Comparison of ENCODE assay signal across 30 cellular contexts in genomic region chr13:61761690-61762089, GRCh38.
"Had no signal": no experiment of that assay in that cellular context is flagged by ENCODE, and none has a peak within 500 bp of the region (broad histone marks: within the 10 kb centered on the region; RNA-seq: fewer than 3 reads in every experiment).

No MANE protein-coding gene starts in this region.

- DNase-seq: activated B cell treated with CpG ODN at 0.5 μM for 24 hours; activated CD4-positive, alpha-beta memory T cell treated with anti-CD3 and anti-CD28 coated beads, Interleukin-2, amount 10 ng/mL, durations not matched to agents 7 days and 5 days; activated CD4-positive, alpha-beta T cell treated with anti-CD3 and anti-CD28 coated beads for 4 hours; activated CD4-positive, alpha-beta T cell treated with anti-CD3 and anti-CD28 coated beads, Interleukin-2, amount 10 ng/mL, durations not matched to agents 24 days and 14 days; activated CD4-positive, alpha-beta T cell treated with anti-CD3 and anti-CD28 coated beads, Interleukin-2, amount 50 U/mL, for 1 hour; activated CD4-positive, alpha-beta T cell treated with anti-CD3 and anti-CD28 coated beads, Interleukin-2, amount 50 U/mL, for 4 hours; activated CD4-positive, CD25-positive, alpha-beta regulatory T cell treated with anti-CD3 and anti-CD28 coated beads, Interleukin-2, amount 50 U/mL, for 72 hours; activated CD8-positive, alpha-beta memory T cell treated with anti-CD3 and anti-CD28 coated beads for 24 hours; activated CD8-positive, alpha-beta memory T cell treated with anti-CD3 and anti-CD28 coated beads, Interleukin-2, amount 10 ng/mL, durations not matched to agents 7 days and 5 days; activated CD8-positive, alpha-beta memory T cell treated with anti-CD3 and anti-CD28 coated beads, Interleukin-2, amount 50 U/mL, for 48 hours; activated CD8-positive, alpha-beta T cell treated with anti-CD3 and anti-CD28 coated beads, Interleukin-2, amount 10 ng/mL, durations not matched to agents 7 days and 5 days; activated effector memory CD4-positive, alpha-beta T cell treated with Interleukin-2 at 50 U/mL for 16 hours; activated gamma-delta T cell; activated naive CD4-positive, alpha-beta T cell treated with anti-CD3 and anti-CD28 coated beads, Interleukin-2, amount 10 ng/mL, durations not matched to agents 7 days and 5 days; activated naive CD4-positive, alpha-beta T cell treated with Interleukin-2 at 50 U/mL for 16 hours; activated naive CD8-positive, alpha-beta T cell treated with anti-CD3 and anti-CD28 coated beads, Interleukin-2, amount 10 ng/mL, durations not matched to agents 7 days and 5 days; activated naive CD8-positive, alpha-beta T cell treated with anti-CD3 and anti-CD28 coated beads, Interleukin-2, amount 50 U/mL, for 24 hours; activated T-cell treated with anti-CD3 and anti-CD28 coated beads, Interleukin-2, amount 50 U/mL, for 24 hours; activated T-cell treated with anti-CD3 and anti-CD28 coated beads, Interleukin-2, amount 50 U/mL, for 48 hours; amygdala; anterior cingulate cortex; caudate nucleus; cerebellar nuclear complex; T-helper 2 cell; T-helper 9 cell had no signal

- H3K4me1 ChIP-seq: ascending aorta had no signal

- H3K9me3 ChIP-seq: ascending aorta had no signal

- H3K27me3 ChIP-seq: ascending aorta, cardiac muscle cell had no signal

- ATAC-seq: activated CD8-positive, alpha-beta memory T cell treated with anti-CD3 and anti-CD28 coated beads, Interleukin-2, amount 10 ng/mL, durations not matched to agents 7 days and 5 days; activated CD8-positive, alpha-beta T cell treated with anti-CD3 and anti-CD28 coated beads, Interleukin-2, amount 10 ng/mL, durations not matched to agents 7 days and 5 days; activated naive CD8-positive, alpha-beta T cell treated with anti-CD3 and anti-CD28 coated beads, Interleukin-2, amount 50 U/mL, for 24 hours had no signal

- H3K4me3 ChIP-seq: ascending aorta, cardiac muscle cell had no signal

- FAIRE-seq: bronchial epithelial cell, TTC549 had no signal

- H3K27ac ChIP-seq: ascending aorta, cardiac muscle cell, VCaP had no signal

- H3K36me3 ChIP-seq: ascending aorta, cardiac muscle cell had no signal
